In the genomic region with DNA sequence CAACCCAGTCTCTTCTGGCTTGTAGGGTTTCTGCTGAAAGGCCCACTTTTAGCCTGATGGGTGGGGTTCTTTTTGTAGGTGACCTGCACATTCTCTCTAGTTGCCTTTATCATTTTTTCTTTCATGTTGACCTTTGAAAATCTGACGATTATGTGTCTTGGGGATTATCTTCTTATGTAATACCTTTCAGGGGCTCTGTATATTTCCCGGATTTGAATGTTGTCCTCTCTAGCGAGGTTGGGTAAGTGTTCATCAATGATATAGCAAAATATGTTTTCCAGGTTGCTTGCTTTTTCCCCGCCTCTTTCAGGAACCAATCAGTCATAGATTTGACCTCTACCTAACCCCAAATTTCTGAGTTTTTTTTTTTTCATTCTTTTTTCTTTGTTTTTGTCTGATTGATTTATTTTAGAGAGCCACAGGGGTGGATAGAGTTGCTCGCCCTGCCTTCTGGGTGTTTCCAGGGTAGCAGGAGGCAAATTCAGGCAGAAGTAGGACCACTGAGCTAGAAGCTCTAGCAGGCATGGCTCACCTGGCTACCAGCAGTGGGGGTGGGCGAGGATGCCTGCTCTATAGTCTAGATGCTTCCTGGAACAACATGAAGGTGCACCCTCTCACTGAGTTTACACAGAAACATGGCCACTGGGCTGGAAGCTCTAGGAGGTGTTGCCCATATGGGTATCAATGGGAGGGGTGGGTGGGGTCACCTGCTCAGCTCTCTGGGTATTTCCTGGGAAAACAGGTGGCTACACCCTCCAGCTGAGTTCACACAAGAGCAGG, we compare ENCODE assay signal across 35 cellular contexts.
"Had no signal": no experiment of that assay in that cellular context is flagged by ENCODE, and none has a peak within 500 bp of the region (broad histone marks: within the 10 kb centered on the region; RNA-seq: fewer than 3 reads in every experiment).

No MANE protein-coding gene starts in this region.

- H3K9ac ChIP-seq: KMS-11 had no signal

- DNase-seq: Karpas-422, Kasumi-1, KG1, MG63, MM.1S, MV-4-11, NCI-H1048, NCI-H1092, NCI-H1092 treated with DMSO at 0.1 percent for 48 hours, NCI-H1105, NCI-H1105 treated with DMSO at 0.1 percent for 48 hours, NCI-H1417, NCI-H1417 treated with DMSO at 0.1 percent for 48 hours, NCI-H1436, NCI-H1436 treated with DMSO at 0.1 percent for 48 hours, NCI-H146, NCI-H1694, NCI-H1694 treated with DMSO at 0.1 percent for 48 hours, NCI-H187, NCI-H187 treated with DMSO at 0.1 percent for 48 hours, NCI-H1930, NCI-H2029, NCI-H2029 treated with DMSO at 0.1 percent for 48 hours, NCI-H2081, NCI-H2081 treated with DMSO at 0.1 percent for 48 hours, NCI-H2107, NCI-H2171, NCI-H2171 treated with DMSO at 0.1 percent for 48 hours, NCI-H2227 treated with DMSO at 0.1 percent for 48 hours, NCI-H226, NCI-H345, NCI-H446, NCI-H446 treated with DMSO at 0.1 percent for 48 hours, NCI-H510A had no signal

- H3K9me3 ChIP-seq: MG63 had no signal

- H3K4me2 ChIP-seq: KMS-11 had no signal

- H3K27me3 ChIP-seq: MG63 had no signal

- H3K27ac ChIP-seq: KMS-11 had no signal

- H3K36me3 ChIP-seq: MG63 had no signal

- H3K4me3 ChIP-seq: MG63 had no signal
